8 cellular contexts compared by ENCODE assay signal in genomic region chr12:57754411-57755193, GRCh38. TPM values are rescaled to one million over a fixed set of nuclear protein-coding genes. Genes with fewer than 3 reads are reported as not detected.
DNase-seq lines count a peak whose midpoint lies in the region; ATAC-seq and TF ChIP-seq lines count a peak whose summit lies in the region.

Gene MARCHF9 (plus strand): TSS chr12:57755103. CDS start chr12:57755529, 426 bp downstream.

- H3K36me3 Mint-ChIP-seq in activated T-cell treated with anti-CD3 and anti-CD28 coated beads, Interleukin-2, amount 50 U/mL, for 72 hours (ENCODE audit: insufficient read depth in 2 of 2) = peaks cover 15 to 20% of the 10 kb centered on the region in 2 donors

- H3K36me3 ChIP-seq in BE2C (peaks cover 16% of the 10 kb centered on the region), HUES6 (ENCODE audit: control insufficient read depth, insufficient read depth, low read length) (peaks cover 16% of the 10 kb centered on the region), neuron (ENCODE audit: insufficient read depth, low read length) (peaks cover 34% of the 10 kb centered on the region), testis (ENCODE audit: low read depth, missing control alignments) (no peaks in the 10 kb centered on the region)

- H3K9me3 Mint-ChIP-seq in activated T-cell treated with anti-CD3 and anti-CD28 coated beads, Interleukin-2, amount 50 U/mL, for 72 hours = no peaks in the 10 kb centered on the region

- H3K27me3 ChIP-seq in BE2C = peaks cover 11% of the 10 kb centered on the region
- H3K27me3 ChIP-seq in HUES6 (ENCODE audit: control insufficient read depth, insufficient read depth, low read length) = peaks cover 51% of the 10 kb centered on the region
- no peaks in the 10 kb centered on the region for H3K27me3 ChIP-seq in neuron (ENCODE audit: insufficient read depth, low read length)
- H3K27me3 ChIP-seq in testis = no peaks in the 10 kb centered on the region

- H3K4me3 ChIP-seq in BE2C (ENCODE audit: low read depth, low read length) (peak within 1 kb of the TSS; percentile 63), HUES6 (ENCODE audit: low read depth, low read length) (peak within 1 kb of the TSS; percentile 76), fibroblast of pulmonary artery (replicated peaks; ENCODE audit: low read depth, low read length) (peak within 1 kb of the TSS; percentile 48), neuron (ENCODE audit: low read length) (peak within 1 kb of the TSS; percentile 61), testis (peak within 1 kb of the TSS; percentile 70 to 71)

- peaks cover 4% of the 10 kb centered on the region; the same call in 1 of the 2 replicates for H3K4me1 ChIP-seq in BE2C
- H3K4me1 ChIP-seq in HUES6 (ENCODE audit: control insufficient read depth, insufficient read depth, low read length) = peaks cover 16% of the 10 kb centered on the region
- H3K4me1 ChIP-seq in neuron (ENCODE audit: insufficient read depth, low read length) = peaks cover 40% of the 10 kb centered on the region
- peaks cover 27% of the 10 kb centered on the region for H3K4me1 ChIP-seq in testis

- peak within 1 kb of the TSS; percentile 93 to 95 for H3K4me3 Mint-ChIP-seq in activated T-cell treated with anti-CD3 and anti-CD28 coated beads, Interleukin-2, amount 50 U/mL, for 72 hours

- TF ChIP-seq POLR2A in testis (IDR thresholded peaks at IDR 0.05) = no peak

- intact Hi-C loops in testis (cut with DNase I; ENCODE audit: low total_unique reads) = no loop called here

- no peak within 1 kb of the TSS for H2AFZ ChIP-seq in neuron (ENCODE audit: low read depth, low read length)

- H3K9me3 ChIP-seq in BE2C (no peaks in the 10 kb centered on the region), HUES6 (ENCODE audit: control insufficient read depth, insufficient read depth, low read depth, low read length) (no peaks in the 10 kb centered on the region), neuron (ENCODE audit: low read length) (no peaks in the 10 kb centered on the region), testis (no peaks in the 10 kb centered on the region)

- WGBS in testis, 2 donors = 2% methylated on average over 14 to 17 of the region's 41 CpGs

- TF ChIP-seq CTCF in BE2C (IDR thresholded peaks at IDR 0.05; ENCODE audit: low read depth, low read length) = no peak
- TF ChIP-seq CTCF in fibroblast of pulmonary artery (IDR thresholded peaks at IDR 0.05; ENCODE audit: low read length, missing control alignments) = no peak
- TF ChIP-seq CTCF in testis (IDR thresholded peaks at IDR 0.05) = no peak

- H3K4me1 Mint-ChIP-seq in activated T-cell treated with anti-CD3 and anti-CD28 coated beads, Interleukin-2, amount 50 U/mL, for 72 hours (ENCODE audit: low read depth) = peaks cover 69% of the 10 kb centered on the region

- H3K27ac ChIP-seq in HUES6 (ENCODE audit: low read depth, low read length) (no peak within 1 kb of the TSS), testis (no peak within 1 kb of the TSS)

- H3K27me3 Mint-ChIP-seq in activated T-cell treated with anti-CD3 and anti-CD28 coated beads, Interleukin-2, amount 50 U/mL, for 72 hours (ENCODE audit: low read depth) = no peaks in the 10 kb centered on the region

- no peak within 1 kb of the TSS for H3K9ac ChIP-seq in HUES6 (ENCODE audit: low read length)

- DNase-seq in BE2C = peak; percentile 58
- DNase-seq in OCI-M1 (lab: John Stamatoyannopoulos, UW) = peak; percentile 45
- peak; percentile 88 to 91 for DNase-seq in activated T-cell treated with anti-CD3 and anti-CD28 coated beads, Interleukin-2, amount 50 U/mL, for 72 hours
- no peak for DNase-seq in fibroblast of pulmonary artery (ENCODE audit: low read depth)
- DNase-seq in testis = peak; percentile 80

- H3K27ac Mint-ChIP-seq in activated T-cell treated with anti-CD3 and anti-CD28 coated beads, Interleukin-2, amount 50 U/mL, for 72 hours = peak within 1 kb of the TSS; percentile 63

- peak; percentile 31 for ATAC-seq in GM19452 (IDR thresholded peaks at IDR 0.05; ENCODE audit: unreplicated experiment)
- ATAC-seq in activated T-cell treated with anti-CD3 and anti-CD28 coated beads, Interleukin-2, amount 50 U/mL, for 72 hours (replicated peaks in 1 of 2) = peak; percentile 54 to 56

RNA-seq across cellular contexts. Expression of gene MARCHF9, which starts in this region (rescaled TPM):
- 36.9 TPM for polyA plus RNA-seq in BE2C (2012; ENCODE audit: insufficient read depth, insufficient read length, low read depth)
- total RNA-seq in activated T-cell treated with anti-CD3 and anti-CD28 coated beads, Interleukin-2, amount 50 U/mL, for 72 hours = 10 to 100 TPM; 30.2 to 32.9 TPM
- 10 to 100 TPM in 1 of 2 donors, 1 to 10 TPM in 1; 9.2 to 15.1 TPM for total RNA-seq in testis
- polyA plus RNA-seq in testis (ENCODE audit: insufficient read depth, low read depth, low replicate concordance) = 8.4 TPM
